ENCODE assay signal across 12 cellular contexts in the genomic region with DNA sequence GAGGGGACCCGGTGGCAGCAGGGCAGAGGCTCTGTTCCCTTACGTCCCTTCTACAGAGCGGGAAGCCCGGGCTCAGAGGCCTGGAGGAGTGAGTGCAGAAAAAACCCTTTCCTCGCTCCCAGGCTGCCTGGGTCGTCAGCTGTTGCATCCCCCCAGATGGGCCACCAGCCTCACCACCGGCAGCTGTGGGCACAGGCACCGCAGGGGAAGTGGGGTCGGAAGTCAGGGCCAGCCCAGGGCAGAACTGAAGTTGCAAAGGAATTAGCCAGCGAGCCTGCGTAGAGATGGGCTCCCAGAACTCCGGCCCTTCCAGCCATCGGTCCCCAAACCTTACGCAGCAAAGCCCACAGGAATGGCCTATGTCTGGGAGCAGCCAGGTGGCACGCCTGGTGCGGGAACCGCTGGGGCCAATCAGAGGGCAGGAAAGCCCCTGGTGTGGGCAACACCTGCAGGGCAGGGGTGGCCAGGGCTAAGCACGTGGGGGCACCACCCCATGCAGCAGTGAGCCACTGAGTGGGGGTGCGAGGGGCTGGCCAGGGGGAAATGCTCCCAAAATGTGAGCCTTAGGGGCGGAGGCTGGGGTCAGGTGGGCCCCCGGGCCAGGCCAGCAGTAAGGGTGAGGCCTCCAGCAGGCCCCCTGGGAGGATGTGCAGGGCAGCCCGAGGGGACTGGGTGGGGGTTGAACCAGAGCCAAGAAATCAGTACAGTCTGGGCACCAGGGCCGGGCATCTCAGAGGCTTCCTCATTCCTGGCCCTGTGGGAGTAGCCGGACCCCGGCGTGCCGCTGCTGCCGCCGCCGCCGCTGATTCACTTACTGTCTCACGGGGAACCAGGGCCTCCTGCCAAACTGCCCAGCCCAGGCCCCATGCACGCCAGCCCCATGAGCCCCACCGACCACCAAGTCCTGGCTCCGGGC. TPM values are rescaled to one million over a fixed set of nuclear protein-coding genes. Genes with fewer than 3 reads are reported as not detected.
DNase-seq lines count a peak whose midpoint lies in the region; ATAC-seq and TF ChIP-seq lines count a peak whose summit lies in the region.
"Had no signal": no experiment of that assay in that cellular context is flagged by ENCODE, and none has a peak within 500 bp of the region (broad histone marks: within the 10 kb centered on the region; RNA-seq: fewer than 3 reads in every experiment).

No MANE protein-coding gene starts in this region.

- TF ChIP-seq POLR2A in NB4 (IDR thresholded peaks at IDR 0.05; ENCODE audit: extremely low read depth, insufficient read length): no peak
- no peak for TF ChIP-seq POLR2A in body of pancreas (IDR thresholded peaks at IDR 0.05)

- no peaks in the 10 kb centered on the region for H3K4me1 ChIP-seq in DND-41 (ENCODE audit: insufficient read depth, low read length)
- H3K4me1 ChIP-seq in body of pancreas: peaks cover 57% of the 10 kb centered on the region
- H3K4me1 ChIP-seq: colonic mucosa had no signal

- no peaks in the 10 kb centered on the region for H3K36me3 ChIP-seq in DND-41 (ENCODE audit: insufficient read depth, low read length)
- H3K36me3 ChIP-seq in body of pancreas (replicated peaks in 1 of 2; ENCODE audit: insufficient read depth in 1 of 2, low read depth in 2 of 2): no peaks in the 10 kb centered on the region
- H3K36me3 ChIP-seq: colonic mucosa had no signal

- H3K9me3 ChIP-seq in DND-41 (ENCODE audit: insufficient read depth, low read length, severe bottlenecking): peaks cover 4% of the 10 kb centered on the region
- no peaks in the 10 kb centered on the region for H3K9me3 ChIP-seq in body of pancreas
- H3K9me3 ChIP-seq: colonic mucosa, mucosa of descending colon had no signal

- ATAC-seq in DND-41 (ENCODE audit: insufficient read depth, low read depth) (peak; percentile 77), body of pancreas (peak; percentile 69)
- ATAC-seq: mucosa of descending colon had no signal

- peaks cover 18% of the 10 kb centered on the region for H4K20me1 ChIP-seq in DND-41 (ENCODE audit: insufficient read depth, low read length)

- H3K27ac ChIP-seq in DND-41 (ENCODE audit: low read length): no peak overlapping the region
- H3K27ac ChIP-seq in body of pancreas: peak overlapping the region; percentile 62 to 88 (median 82)
- no peak overlapping the region for H3K27ac ChIP-seq in coronary artery
- H3K27ac ChIP-seq: colonic mucosa had no signal

- intact Hi-C loops in body of pancreas (cut with DNase I): no loop called here

- TF ChIP-seq CTCF in DND-41 (IDR thresholded peaks at IDR 0.05; ENCODE audit: borderline replicate concordance, extremely low read depth, low read length, poor library complexity, severe bottlenecking) (no peak), NB4 (IDR thresholded peaks at IDR 0.05; ENCODE audit: low read depth, low read length) (no peak), body of pancreas (IDR thresholded peaks at IDR 0.05) (no peak), coronary artery (IDR thresholded peaks at IDR 0.05) (no peak)

- no peak overlapping the region for H3K4me2 ChIP-seq in DND-41 (ENCODE audit: insufficient read depth, low read length)

- no peaks in the 10 kb centered on the region for H3K27me3 ChIP-seq in DND-41 (ENCODE audit: insufficient read depth, low read length, poor library complexity)
- H3K27me3 ChIP-seq in body of pancreas: no peaks in the 10 kb centered on the region
- H3K27me3 ChIP-seq: colonic mucosa had no signal

- no peak overlapping the region for H2AFZ ChIP-seq in DND-41 (ENCODE audit: low read depth, low read length)

- H3K9ac ChIP-seq in DND-41 (ENCODE audit: low read depth, low read length): no peak overlapping the region

- peak; percentile 35 for DNase-seq in DND-41
- DNase-seq in NB4 (ENCODE audit: low read depth): peak; percentile 83
- peak; percentile 44 to 82 (median 68) for DNase-seq in body of pancreas
- DNase-seq in mucosa of gallbladder (ENCODE audit: low spot score): peak; percentile 81
- DNase-seq in NCI-H774 (lab: John Stamatoyannopoulos, UW): no peak
- DNase-seq in KG1 (lab: John Stamatoyannopoulos, UW): no peak
- no peak for DNase-seq in SKM-1 treated with dmso at 0.1 percent for 144 hours (lab: John Stamatoyannopoulos, UW; ENCODE audit: unreplicated experiment)
- no peak for DNase-seq in coronary artery (ENCODE audit: low spot score)
- DNase-seq: activated naive CD4-positive, alpha-beta T cell treated with anti-CD3 and anti-CD28 coated beads, Interleukin-2, amount 50 U/mL, for 16 hours; colonic mucosa; mucosa of descending colon had no signal

- H3K4me3 ChIP-seq in DND-41 (ENCODE audit: low read depth in 1 of 2, low read length in 2 of 2) (no peak overlapping the region), NB4 (ENCODE audit: low read depth, low read length) (no peak overlapping the region), body of pancreas (no peak overlapping the region), coronary artery (no peak overlapping the region)
- H3K4me3 ChIP-seq: colonic mucosa, mucosa of descending colon had no signal

- 63 to 67% methylated on average over 16 to 35 of the region's 35 CpGs for WGBS in body of pancreas, 2 donors

- H3K79me2 ChIP-seq in DND-41 (ENCODE audit: insufficient read depth, low read length): no peaks in the 10 kb centered on the region

RNA-seq across cellular contexts. Expression of gene WNT7B, which starts 58.2 kb away (rescaled TPM):
- total RNA-seq in body of pancreas: 1 to 10 TPM in 1 of 2 donors, not detected in 1; 2.1 TPM
- total RNA-seq in mucosa of gallbladder: 22.1 TPM
- total RNA-seq: mucosa of descending colon, pulmonary artery endothelial cell had no signal

Comparison
In these comparisons a context has a peak if more than half of its experiments do, and no peak if none do; other contexts are left out.
1. DNase-seq: peak in DND-41 (single experiment), NB4 (single experiment), body of pancreas (4 of 4) and mucosa of gallbladder (single experiment); none in NCI-H774 (single experiment), KG1 (single experiment), SKM-1 treated with dmso at 0.1 percent for 144 hours (single experiment) and coronary artery (single experiment).
2. H3K27ac ChIP-seq: peak in body of pancreas (4 of 4); none in DND-41 (single experiment) and coronary artery (0 of 2).